ENCODE assay signal across 23 cellular contexts in genomic region chr3:71370467-71370866, GRCh38.
DNase-seq lines count a peak whose midpoint lies in the region; ATAC-seq, FAIRE-seq and TF ChIP-seq lines count a peak whose summit lies in the region.
"Had no signal": no experiment of that assay in that cellular context is flagged by ENCODE, and none has a peak within 500 bp of the region (broad histone marks: within the 10 kb centered on the region; RNA-seq: fewer than 3 reads in every experiment).

No MANE protein-coding gene starts in this region.

- H3K4me3 ChIP-seq in cardiac muscle cell (no peak overlapping the region), astrocyte (ENCODE audit: insufficient read depth, low read depth, low read length) (no peak overlapping the region), thyroid gland (replicated peaks in 1 of 3) (no peak overlapping the region)
- H3K4me3 ChIP-seq: BLaER1, prostate gland, uterus had no signal

- no peak for TF ChIP-seq POLR2A in thyroid gland (IDR thresholded peaks at IDR 0.05)

- H3K27me3 Mint-ChIP-seq in astrocyte (ENCODE audit: low read depth, unreplicated experiment) (no peaks in the 10 kb centered on the region), nephron (ENCODE audit: low read depth) (peaks cover 9% of the 10 kb centered on the region)
- H3K27me3 Mint-ChIP-seq: natural killer cell treated with Interleukin-12 subunit alpha and Interleukin-12 subunit beta and Interleukin-15 and Interleukin-18, amount 100 ng/mL, for 72 hours had no signal

- H2AFZ ChIP-seq in astrocyte (ENCODE audit: low read depth, low read length), result no peak overlapping the region

- no peak overlapping the region for H3K9ac ChIP-seq in astrocyte (ENCODE audit: low read length)
- H3K9ac ChIP-seq: BLaER1 had no signal

- peak overlapping the region; percentile 20 for H3K27ac ChIP-seq in cardiac muscle cell
- no peak overlapping the region for H3K27ac ChIP-seq in astrocyte (ENCODE audit: low read depth, low read length)
- H3K27ac ChIP-seq in thyroid gland, result peak overlapping the region in 2 of 3 donors; percentile 33 to 67
- H3K27ac ChIP-seq: BLaER1, prostate gland, WERI-Rb-1 had no signal

- no peaks in the 10 kb centered on the region for H3K9me3 ChIP-seq in cardiac muscle cell (ENCODE audit: low read depth)
- no peaks in the 10 kb centered on the region for H3K9me3 ChIP-seq in astrocyte (ENCODE audit: insufficient read depth, low read depth, low read length)
- H3K9me3 ChIP-seq in thyroid gland, result no peaks in the 10 kb centered on the region
- H3K9me3 ChIP-seq: BLaER1, prostate gland, uterus had no signal

- intact Hi-C loops in Right ventricle myocardium inferior (cut with DNase I) (no loop called here), thyroid gland (cut with DNase I) (no loop called here)

- H3K36me3 Mint-ChIP-seq in astrocyte (ENCODE audit: low read depth, unreplicated experiment) (peaks cover 2% of the 10 kb centered on the region), nephron (ENCODE audit: low read depth) (peaks cover 6% of the 10 kb centered on the region)
- H3K36me3 Mint-ChIP-seq: natural killer cell treated with Interleukin-12 subunit alpha and Interleukin-12 subunit beta and Interleukin-15 and Interleukin-18, amount 100 ng/mL, for 72 hours had no signal

- peaks cover 85% of the 10 kb centered on the region for H3K79me2 ChIP-seq in astrocyte (ENCODE audit: insufficient read depth, low read length)

- FAIRE-seq in astrocyte (lab: Jason Lieb, UNC) (no peak), urothelium cell line (lab: Jason Lieb, UNC) (no peak)

- H3K36me3 ChIP-seq in cardiac muscle cell (no peaks in the 10 kb centered on the region), astrocyte (ENCODE audit: insufficient read depth, low read length) (no peaks in the 10 kb centered on the region), thyroid gland (no peaks in the 10 kb centered on the region)
- H3K36me3 ChIP-seq: BLaER1, prostate gland, uterus, WERI-Rb-1 had no signal

- H3K9me3 Mint-ChIP-seq in astrocyte (ENCODE audit: unreplicated experiment) (peaks cover 4% of the 10 kb centered on the region), nephron (no peaks in the 10 kb centered on the region)
- H3K9me3 Mint-ChIP-seq: natural killer cell treated with Interleukin-12 subunit alpha and Interleukin-12 subunit beta and Interleukin-15 and Interleukin-18, amount 100 ng/mL, for 72 hours had no signal

- 38 to 43% methylated on average over 5 of the region's 5 CpGs for WGBS in thyroid gland, 2 donors

- H4K20me1 ChIP-seq in astrocyte (ENCODE audit: insufficient read depth, low read length), result peaks cover 82% of the 10 kb centered on the region
- H4K20me1 ChIP-seq: BLaER1 had no signal

- H3K4me1 ChIP-seq in cardiac muscle cell (ENCODE audit: low read depth) (peaks cover 25% of the 10 kb centered on the region), astrocyte (ENCODE audit: insufficient read depth, low read length) (no peaks in the 10 kb centered on the region), thyroid gland (peaks cover 11 to 16% of the 10 kb centered on the region in 2 donors)
- H3K4me1 ChIP-seq: BLaER1, prostate gland had no signal

- H3K27me3 ChIP-seq in cardiac muscle cell, result no peaks in the 10 kb centered on the region
- H3K27me3 ChIP-seq in astrocyte (ENCODE audit: insufficient read depth, low read length), result no peaks in the 10 kb centered on the region
- H3K27me3 ChIP-seq in thyroid gland, result no peaks in the 10 kb centered on the region
- H3K27me3 ChIP-seq: BLaER1, uterus had no signal

- H3K4me1 Mint-ChIP-seq in astrocyte (ENCODE audit: low read depth, unreplicated experiment), result peaks cover 29% of the 10 kb centered on the region
- peaks cover 28% of the 10 kb centered on the region for H3K4me1 Mint-ChIP-seq in nephron

- H3K4me2 ChIP-seq in astrocyte (ENCODE audit: low read length), result no peak overlapping the region
- H3K4me2 ChIP-seq: BLaER1 had no signal

- DNase-seq in cardiac muscle cell (ENCODE audit: low read depth in 1 of 2, low spot score in 1 of 2) (no peak), Right ventricle myocardium inferior (ENCODE audit: missing footprints) (no peak), astrocyte (ENCODE audit: low read depth) (no peak), thyroid gland (peak; percentile 29 to 31), urothelium cell line (ENCODE audit: low spot score) (no peak), HCEC 1CT (no peak), occipital lobe (lab: John Stamatoyannopoulos, UW) (no peak)
- DNase-seq: activated CD4-positive, alpha-beta T cell treated with anti-CD3 and anti-CD28 coated beads, Interleukin-2, amount 10 ng/mL, durations not matched to agents 7 days and 5 days; activated naive CD4-positive, alpha-beta T cell treated with anti-CD3 and anti-CD28 coated beads, Interleukin-2, amount 50 U/mL, for 16 hours; activated T-cell treated with anti-CD3 and anti-CD28 coated beads, Interleukin-2, amount 50 U/mL, for 48 hours; midbrain; MM.1S; NCI-H1417 treated with DMSO at 0.1 percent for 48 hours; NCI-H2171; NCI-H510A treated with DMSO at 0.1 percent for 48 hours; PC-3; Right ventricle myocardium superior; uterus; WERI-Rb-1 had no signal

- TF ChIP-seq CTCF in cardiac muscle cell (IDR thresholded peaks at IDR 0.05; ENCODE audit: low read depth, low read length), result no peak
- TF ChIP-seq CTCF in astrocyte (IDR thresholded peaks at IDR 0.05; ENCODE audit: insufficient read depth, low read depth, low read length), result no peak
- TF ChIP-seq CTCF in nephron (IDR thresholded peaks at IDR 0.05; ENCODE audit: unreplicated experiment in 3 of 3), result no peak
- no peak for TF ChIP-seq CTCF in thyroid gland (IDR thresholded peaks at IDR 0.05)

- H3K27ac Mint-ChIP-seq in astrocyte (ENCODE audit: unreplicated experiment), result peak overlapping the region; percentile 6
- peak overlapping the region in 2 of 3 experiments; percentile 3 to 75 for H3K27ac Mint-ChIP-seq in nephron
- H3K27ac Mint-ChIP-seq: activated CD4-positive, alpha-beta T cell treated with anti-CD3 and anti-CD28 coated beads, Interleukin-2, amount 10 ng/mL, durations not matched to agents 7 days and 5 days; natural killer cell treated with Interleukin-12 subunit alpha and Interleukin-12 subunit beta and Interleukin-15 and Interleukin-18, amount 100 ng/mL, for 72 hours had no signal

- no peak overlapping the region for H3K4me3 Mint-ChIP-seq in astrocyte (ENCODE audit: unreplicated experiment)
- no peak overlapping the region for H3K4me3 Mint-ChIP-seq in nephron
- H3K4me3 Mint-ChIP-seq: activated CD4-positive, alpha-beta T cell treated with anti-CD3 and anti-CD28 coated beads, Interleukin-2, amount 10 ng/mL, durations not matched to agents 7 days and 5 days; natural killer cell treated with Interleukin-12 subunit alpha and Interleukin-12 subunit beta and Interleukin-15 and Interleukin-18, amount 100 ng/mL, for 72 hours had no signal

- no peak for ATAC-seq in Right ventricle myocardium inferior
- ATAC-seq: natural killer cell treated with Interleukin-12 subunit alpha and Interleukin-12 subunit beta and Interleukin-15 and Interleukin-18, amount 100 ng/mL, for 72 hours had no signal

Comparison
In these comparisons a context has a peak if more than half of its experiments do, and no peak if none do; other contexts are left out.
1. DNase-seq: peak in thyroid gland (2 of 2); none in cardiac muscle cell (0 of 2), Right ventricle myocardium inferior (single experiment), astrocyte (single experiment), urothelium cell line (single experiment), HCEC 1CT (single experiment) and occipital lobe (single experiment).